ENCODE assay signal across 9 cellular contexts in the genomic region with DNA sequence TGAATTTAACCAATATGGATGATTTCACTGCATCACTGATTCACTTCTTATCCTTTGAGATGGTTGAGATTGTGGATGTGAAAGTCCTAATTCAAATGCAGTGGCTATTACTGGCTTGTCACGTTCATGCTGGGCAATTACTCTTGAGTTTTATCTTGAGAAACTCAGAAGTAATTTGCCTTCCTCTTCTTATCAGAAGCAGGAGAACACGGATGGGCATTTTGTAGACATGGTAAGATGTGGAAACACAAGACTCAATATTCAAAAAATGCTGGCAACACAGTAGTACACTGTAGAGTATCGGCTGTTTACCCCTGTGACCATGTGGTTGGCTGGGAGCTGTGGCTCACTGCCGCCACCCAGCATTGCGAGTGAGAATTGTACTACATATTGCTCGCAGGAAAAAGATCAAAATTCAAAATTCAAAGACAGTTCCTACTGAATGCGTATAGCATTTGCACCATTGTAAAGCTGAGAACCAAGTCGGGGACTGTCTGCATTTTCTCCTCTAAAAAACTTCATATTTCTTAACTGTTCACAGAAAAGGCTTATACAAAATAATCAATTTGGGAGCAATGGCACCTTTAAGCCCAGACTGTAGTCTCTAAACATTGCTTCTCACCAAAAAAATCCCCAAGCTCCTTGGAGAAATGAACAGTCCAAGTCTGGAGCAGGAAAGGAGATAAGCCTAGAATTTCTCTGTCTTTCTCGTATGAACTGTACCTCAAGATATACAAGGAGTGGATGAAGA.
DNase-seq lines count a peak whose midpoint lies in the region; ATAC-seq and TF ChIP-seq lines count a peak whose summit lies in the region.
"Had no signal": no experiment of that assay in that cellular context is flagged by ENCODE, and none has a peak within 500 bp of the region (broad histone marks: within the 10 kb centered on the region; RNA-seq: fewer than 3 reads in every experiment).

No MANE protein-coding gene starts in this region.

- DNase-seq in NCI-H460 (ENCODE audit: extremely low read depth, low read depth) (peak; percentile 34), activated T-cell treated with anti-CD3 and anti-CD28 coated beads for 24 hours (ENCODE audit: low read depth) (peak; percentile 13), fibroblast of villous mesenchyme (ENCODE audit: low read depth) (peak; percentile 51), renal cortical epithelial cell (ENCODE audit: low read depth) (peak; percentile 35), kidney glomerular epithelial cell (lab: John Stamatoyannopoulos, UW) (no peak)

- ATAC-seq in HG02610 (IDR thresholded peaks at IDR 0.05; ENCODE audit: unreplicated experiment): peak; percentile 86

- no peak overlapping the region for H3K27ac ChIP-seq in 22Rv1

- H3K4me3 ChIP-seq in fibroblast of villous mesenchyme (ENCODE audit: low read depth, low read length): no peak overlapping the region
- H3K4me3 ChIP-seq: HAP-1 had no signal

- peak; percentile 70 for TF ChIP-seq CTCF in 22Rv1 (IDR thresholded peaks at IDR 0.05)
- peak; percentile 78 for TF ChIP-seq CTCF in GM12874 (IDR thresholded peaks at IDR 0.05; ENCODE audit: insufficient read depth, low read depth, low read length)
- peak; percentile 83 for TF ChIP-seq CTCF in fibroblast of villous mesenchyme (IDR thresholded peaks at IDR 0.05; ENCODE audit: insufficient read depth, low read depth, low read length)
